27 cellular contexts compared by ENCODE assay signal in genomic region chr10:76917071-76917470, GRCh38.
"Had no signal": no experiment of that assay in that cellular context is flagged by ENCODE, and none has a peak within 500 bp of the region (broad histone marks: within the 10 kb centered on the region; RNA-seq: fewer than 3 reads in every experiment).

No MANE protein-coding gene starts in this region.

- H3K4me3 ChIP-seq: colonic mucosa, coronary artery, dorsolateral prefrontal cortex, esophagus muscularis mucosa, esophagus squamous epithelium, gastrocnemius medialis, gastroesophageal sphincter, heart left ventricle, heart right ventricle had no signal

- H3K27me3 ChIP-seq: colonic mucosa, dorsolateral prefrontal cortex, esophagus muscularis mucosa, esophagus squamous epithelium, foreskin keratinocyte, gastrocnemius medialis, gastroesophageal sphincter, heart left ventricle, heart right ventricle had no signal

- DNase-seq: colonic mucosa; cortex of kidney; dermis blood vessel endothelial cell; dorsolateral prefrontal cortex; effector CD4-positive, alpha-beta T cell; effector CD8-positive, alpha-beta T cell; effector memory CD4-positive, alpha-beta T cell; effector memory CD8-positive, alpha-beta T cell; endodermal cell; erythroblast; esophagus squamous epithelium; foreskin fibroblast; foreskin melanocyte; gastrocnemius medialis; glutamatergic neuron; head of caudate nucleus; heart left ventricle; heart right ventricle had no signal

- FAIRE-seq: colon, endometrium, endothelial cell of umbilical vein, frontal cortex had no signal

- H3K27ac ChIP-seq: colonic mucosa, coronary artery, dorsolateral prefrontal cortex, epithelial cell of prostate, esophagus muscularis mucosa, esophagus squamous epithelium, foreskin keratinocyte, gastrocnemius medialis, gastroesophageal sphincter, heart left ventricle, heart right ventricle had no signal

- H3K4me1 ChIP-seq: colonic mucosa, esophagus squamous epithelium, foreskin keratinocyte, gastrocnemius medialis, heart right ventricle had no signal

- H3K36me3 ChIP-seq: colonic mucosa, esophagus squamous epithelium, heart left ventricle, heart right ventricle had no signal

- H3K9me3 ChIP-seq: colonic mucosa, esophagus muscularis mucosa, esophagus squamous epithelium, gastrocnemius medialis, gastroesophageal sphincter, heart left ventricle, heart right ventricle had no signal
